27 cellular contexts compared by ENCODE assay signal in the genomic region with DNA sequence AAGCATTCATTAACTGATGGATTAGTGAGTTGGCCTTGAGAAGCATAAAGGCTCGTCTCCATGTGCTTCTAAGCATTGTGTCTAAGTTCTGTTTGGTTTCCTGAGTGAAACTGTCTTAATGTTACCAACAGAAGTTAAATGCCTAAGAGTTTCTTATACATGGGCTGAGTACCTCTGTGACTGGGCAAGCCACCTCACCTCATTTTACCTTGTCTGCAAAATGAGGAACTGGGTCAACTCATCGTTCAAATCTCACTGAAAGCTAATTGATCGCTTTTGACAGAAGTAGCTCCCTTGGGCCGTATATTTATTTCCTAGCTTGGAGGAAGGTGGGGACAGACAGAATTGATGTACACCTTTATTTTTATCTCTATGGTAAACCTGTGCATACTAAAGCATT.
"Had no signal": no experiment of that assay in that cellular context is flagged by ENCODE, and none has a peak within 500 bp of the region (broad histone marks: within the 10 kb centered on the region; RNA-seq: fewer than 3 reads in every experiment).

No MANE protein-coding gene starts in this region.

- H3K9me3 ChIP-seq: heart left ventricle, left ventricle myocardium inferior, neutrophil, psoas muscle, right atrium auricular region, right lobe of liver, testis, thyroid gland, vagina had no signal

- H3K27me3 ChIP-seq: heart left ventricle, neural progenitor cell, neutrophil, right atrium auricular region, right lobe of liver, testis, thyroid gland, vagina had no signal

- FAIRE-seq: islet of Langerhans, kidney had no signal

- DNase-seq: heart left ventricle; hypothalamus; immature natural killer cell; kidney; left ventricle myocardium inferior; mesendoderm; naive B cell; natural killer cell; nephron progenitor cell; occipital lobe; psoas muscle; right lobe of liver; stimulated activated CD4-positive, alpha-beta T cell treated with anti-CD3 and anti-CD28 coated beads, Interleukin-1b, Interleukin-23, amount 100 ng/mL, for 48 hours; stimulated activated CD4-positive, alpha-beta T cell treated with anti-CD3 and anti-CD28 coated beads, Interleukin-2, amount 100 ng/mL, for 48 hours; stimulated activated CD4-positive, alpha-beta T cell treated with anti-CD3 and anti-CD28 coated beads, Interleukin-4, amount 100 ng/mL, for 4 hours; stimulated activated naive CD4-positive, alpha-beta T cell treated with Interleukin-2 at 50 U/mL for 16 hours; stimulated activated naive CD8-positive, alpha-beta T cell treated with anti-CD3 and anti-CD28 coated beads, Interleukin-15, amount 100 ng/mL, for 72 hours; testis; thyroid gland had no signal

- H3K9ac ChIP-seq: neural progenitor cell, parathyroid adenoma had no signal

- H3K4me2 ChIP-seq: neural progenitor cell, smooth muscle cell had no signal

- H3K27ac ChIP-seq: heart left ventricle, left ventricle myocardium inferior, neural progenitor cell, neutrophil, parathyroid adenoma, psoas muscle, right atrium auricular region, right lobe of liver, testis, thyroid gland, vagina had no signal

- H3K4me3 ChIP-seq: heart left ventricle, left ventricle myocardium inferior, lung, neural progenitor cell, psoas muscle, right atrium auricular region, right lobe of liver, smooth muscle cell, testis, thyroid gland, vagina had no signal

- H3K4me1 ChIP-seq: parathyroid adenoma, psoas muscle, testis had no signal

- ATAC-seq: heart left ventricle; natural killer cell; psoas muscle; right lobe of liver; stimulated activated naive CD8-positive, alpha-beta T cell treated with anti-CD3 and anti-CD28 coated beads, Interleukin-15, amount 100 ng/mL, for 72 hours had no signal

- H3K36me3 ChIP-seq: neural progenitor cell, neutrophil, right atrium auricular region, right lobe of liver, thyroid gland, vagina had no signal

- H2AFZ ChIP-seq: neural progenitor cell, parathyroid adenoma had no signal
